2 cellular contexts compared by ENCODE assay signal in the genomic region with DNA sequence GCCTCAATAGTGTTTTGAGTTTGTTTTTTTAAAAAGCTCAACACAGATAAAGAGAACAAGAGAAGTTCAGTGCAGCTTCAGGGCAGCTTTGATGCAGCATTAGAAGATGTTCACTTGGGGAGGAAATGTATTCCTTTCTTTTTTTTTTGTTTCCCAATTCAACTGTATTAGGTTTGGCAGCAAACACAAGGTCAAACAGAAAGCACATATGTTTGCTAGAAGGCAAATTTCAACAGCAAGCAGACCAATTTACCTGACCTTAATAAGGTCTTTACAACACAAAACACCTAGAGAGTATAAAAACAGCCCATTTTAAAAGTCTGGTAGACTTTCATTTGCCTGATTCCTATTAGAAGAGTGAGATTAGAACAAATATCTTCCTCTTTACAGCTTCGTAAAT.
TF ChIP-seq lines count a peak whose summit lies in the region.

No MANE protein-coding gene starts in this region.

TF ChIP-seq in liver, 16 proteins besides CTCF, POLR2A, EP300 and RAD21:
- TF ChIP-seq HNF4G (IDR thresholded peaks at IDR 0.05): no peak
- TF ChIP-seq RXRA (IDR thresholded peaks at IDR 0.05): peak; percentile 55 to 58
- TF ChIP-seq NR2F2 (IDR thresholded peaks at IDR 0.05): no peak
- TF ChIP-seq, protein P1, sequence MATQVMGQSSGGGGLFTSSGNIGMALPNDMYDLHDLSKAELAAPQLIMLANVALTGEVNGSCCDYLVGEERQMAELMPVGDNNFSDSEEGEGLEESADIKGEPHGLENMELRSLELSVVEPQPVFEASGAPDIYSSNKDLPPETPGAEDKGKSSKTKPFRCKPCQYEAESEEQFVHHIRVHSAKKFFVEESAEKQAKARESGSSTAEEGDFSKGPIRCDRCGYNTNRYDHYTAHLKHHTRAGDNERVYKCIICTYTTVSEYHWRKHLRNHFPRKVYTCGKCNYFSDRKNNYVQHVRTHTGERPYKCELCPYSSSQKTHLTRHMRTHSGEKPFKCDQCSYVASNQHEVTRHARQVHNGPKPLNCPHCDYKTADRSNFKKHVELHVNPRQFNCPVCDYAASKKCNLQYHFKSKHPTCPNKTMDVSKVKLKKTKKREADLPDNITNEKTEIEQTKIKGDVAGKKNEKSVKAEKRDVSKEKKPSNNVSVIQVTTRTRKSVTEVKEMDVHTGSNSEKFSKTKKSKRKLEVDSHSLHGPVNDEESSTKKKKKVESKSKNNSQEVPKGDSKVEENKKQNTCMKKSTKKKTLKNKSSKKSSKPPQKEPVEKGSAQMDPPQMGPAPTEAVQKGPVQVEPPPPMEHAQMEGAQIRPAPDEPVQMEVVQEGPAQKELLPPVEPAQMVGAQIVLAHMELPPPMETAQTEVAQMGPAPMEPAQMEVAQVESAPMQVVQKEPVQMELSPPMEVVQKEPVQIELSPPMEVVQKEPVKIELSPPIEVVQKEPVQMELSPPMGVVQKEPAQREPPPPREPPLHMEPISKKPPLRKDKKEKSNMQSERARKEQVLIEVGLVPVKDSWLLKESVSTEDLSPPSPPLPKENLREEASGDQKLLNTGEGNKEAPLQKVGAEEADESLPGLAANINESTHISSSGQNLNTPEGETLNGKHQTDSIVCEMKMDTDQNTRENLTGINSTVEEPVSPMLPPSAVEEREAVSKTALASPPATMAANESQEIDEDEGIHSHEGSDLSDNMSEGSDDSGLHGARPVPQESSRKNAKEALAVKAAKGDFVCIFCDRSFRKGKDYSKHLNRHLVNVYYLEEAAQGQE (IDR thresholded peaks at IDR 0.05): no peak
- TF ChIP-seq YY1 (IDR thresholded peaks at IDR 0.05): no peak
- peak; percentile 43 to 58 for TF ChIP-seq HNF4A (conservative IDR thresholded peaks at IDR 0.05)
- TF ChIP-seq GABPA (IDR thresholded peaks at IDR 0.05 in 1 of 2, conservative IDR thresholded peaks at IDR 0.05 in 1 of 2): no peak
- peak; percentile 20 for TF ChIP-seq SP1 (IDR thresholded peaks at IDR 0.05)

TF ChIP-seq in HepG2, 621 proteins besides CTCF, POLR2A, EP300 and RAD21:
- TF ChIP-seq, protein P2, sequence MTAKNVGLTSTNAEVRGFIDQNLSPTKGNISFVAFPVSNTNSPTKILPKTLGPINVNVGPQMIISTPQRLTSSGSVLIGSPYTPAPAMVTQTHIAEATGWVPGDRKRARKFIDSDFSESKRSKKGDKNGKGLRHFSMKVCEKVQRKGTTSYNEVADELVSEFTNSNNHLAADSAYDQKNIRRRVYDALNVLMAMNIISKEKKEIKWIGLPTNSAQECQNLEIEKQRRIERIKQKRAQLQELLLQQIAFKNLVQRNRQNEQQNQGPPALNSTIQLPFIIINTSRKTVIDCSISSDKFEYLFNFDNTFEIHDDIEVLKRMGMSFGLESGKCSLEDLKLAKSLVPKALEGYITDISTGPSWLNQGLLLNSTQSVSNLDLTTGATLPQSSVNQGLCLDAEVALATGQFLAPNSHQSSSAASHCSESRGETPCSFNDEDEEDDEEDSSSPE (CRISPR knock-in tag; IDR thresholded peaks at IDR 0.05): no peak
- TF ChIP-seq STAT5B (CRISPR knock-in tag; IDR thresholded peaks at IDR 0.05) (no peak), RBFOX2 (IDR thresholded peaks at IDR 0.05; ENCODE audit: low read depth, low read length) (no peak), CCDC6 (CRISPR knock-in tag; IDR thresholded peaks at IDR 0.05) (no peak)
